8 cellular contexts compared by ENCODE assay signal in genomic region chr1:226702318-226702956, GRCh38. TPM values are rescaled to one million over a fixed set of nuclear protein-coding genes. Genes with fewer than 3 reads are reported as not detected.
DNase-seq lines count a peak whose midpoint lies in the region; ATAC-seq and TF ChIP-seq lines count a peak whose summit lies in the region.

No MANE protein-coding gene starts in this region.

- H3K4me3 Mint-ChIP-seq in stimulated activated naive CD8-positive, alpha-beta T cell treated with anti-CD3 and anti-CD28 coated beads, Interleukin-15, Interleukin-2, amounts not matched to agents 100 ng/mL and 50 ng/mL, for 24 hours: peak overlapping the region; percentile 89
- H3K4me3 Mint-ChIP-seq in activated naive CD8-positive, alpha-beta T cell treated with anti-CD3 and anti-CD28 coated beads for 36 hours: peak overlapping the region; percentile 82

- H3K9me2 ChIP-seq in hepatocyte (replicated peaks; ENCODE audit: insufficient read depth): no peaks in the 10 kb centered on the region

- H4K20me1 ChIP-seq in hepatocyte (ENCODE audit: insufficient read depth, poor library complexity, severe bottlenecking): no peaks in the 10 kb centered on the region

- H3K9me3 ChIP-seq in hepatocyte (ENCODE audit: low read depth): no peaks in the 10 kb centered on the region
- H3K9me3 ChIP-seq in stomach smooth muscle (ENCODE audit: control insufficient read depth in 2 of 2, low read length in 2 of 2): no peaks in the 10 kb centered on the region

- no peaks in the 10 kb centered on the region for H3K79me2 ChIP-seq in hepatocyte

- peak overlapping the region; percentile 97 for H2AFZ ChIP-seq in hepatocyte

- H3K27ac ChIP-seq in hepatocyte (peak overlapping the region; percentile 98), stomach smooth muscle (ENCODE audit: low read length) (peak overlapping the region; percentile 97)

- H3K36me3 ChIP-seq in hepatocyte (replicated peaks; ENCODE audit: insufficient read depth, low read depth): no peaks in the 10 kb centered on the region
- H3K36me3 ChIP-seq in stomach smooth muscle (ENCODE audit: control insufficient read depth in 2 of 2, insufficient read depth in 2 of 2, low read length in 2 of 2): peaks cover 7 to 8% of the 10 kb centered on the region in 2 donors

- H3K9me3 Mint-ChIP-seq in stimulated activated naive CD8-positive, alpha-beta T cell treated with anti-CD3 and anti-CD28 coated beads, Interleukin-15, Interleukin-2, amounts not matched to agents 100 ng/mL and 50 ng/mL, for 24 hours: no peaks in the 10 kb centered on the region
- H3K9me3 Mint-ChIP-seq in activated naive CD8-positive, alpha-beta T cell treated with anti-CD3 and anti-CD28 coated beads for 36 hours: no peaks in the 10 kb centered on the region

- WGBS in hepatocyte (ENCODE audit: low lambda C conversion rate, missing lambda C conversion rate): 85% methylated on average over 12 of the region's 12 CpGs

- TF ChIP-seq CTCF in hepatocyte (IDR thresholded peaks at IDR 0.05; ENCODE audit: poor library complexity): no peak

- H3K27me3 ChIP-seq in hepatocyte (no peaks in the 10 kb centered on the region), stomach smooth muscle (ENCODE audit: control insufficient read depth in 1 of 2, insufficient read depth in 2 of 2, low read length in 2 of 2) (no peaks in the 10 kb centered on the region)

- peak overlapping the region; percentile 91 for H3K4me2 ChIP-seq in hepatocyte

- no peak for ATAC-seq in stimulated activated naive CD8-positive, alpha-beta T cell treated with anti-CD3 and anti-CD28 coated beads, Interleukin-15, Interleukin-2, amounts not matched to agents 100 U/mL and 50 U/mL, for 24 hours

- H3K9ac ChIP-seq in stomach smooth muscle (ENCODE audit: low read length in 2 of 2): peak overlapping the region; percentile 77 to 88

- H3K36me3 Mint-ChIP-seq in stimulated activated naive CD8-positive, alpha-beta T cell treated with anti-CD3 and anti-CD28 coated beads, Interleukin-15, Interleukin-2, amounts not matched to agents 100 ng/mL and 50 ng/mL, for 24 hours (ENCODE audit: low read depth): peaks cover 27% of the 10 kb centered on the region
- peaks cover 40% of the 10 kb centered on the region for H3K36me3 Mint-ChIP-seq in activated naive CD8-positive, alpha-beta T cell treated with anti-CD3 and anti-CD28 coated beads for 36 hours

- peaks cover 18% of the 10 kb centered on the region for H3K4me1 ChIP-seq in hepatocyte (ENCODE audit: insufficient read depth)
- peaks cover 65% of the 10 kb centered on the region for H3K4me1 ChIP-seq in stomach smooth muscle (ENCODE audit: control insufficient read depth, insufficient read depth, low read length)

- H3K4me3 ChIP-seq in hepatocyte (peak overlapping the region; percentile 59), stomach smooth muscle (ENCODE audit: low read length in 2 of 2) (peak overlapping the region; percentile 58 to 79)

- peak overlapping the region; percentile 95 for H3K27ac Mint-ChIP-seq in stimulated activated naive CD8-positive, alpha-beta T cell treated with anti-CD3 and anti-CD28 coated beads, Interleukin-15, Interleukin-2, amounts not matched to agents 100 ng/mL and 50 ng/mL, for 24 hours
- H3K27ac Mint-ChIP-seq in activated naive CD8-positive, alpha-beta T cell treated with anti-CD3 and anti-CD28 coated beads for 36 hours: peak overlapping the region; percentile 92

- H3K27me3 Mint-ChIP-seq in stimulated activated naive CD8-positive, alpha-beta T cell treated with anti-CD3 and anti-CD28 coated beads, Interleukin-15, Interleukin-2, amounts not matched to agents 100 ng/mL and 50 ng/mL, for 24 hours: no peaks in the 10 kb centered on the region
- no peaks in the 10 kb centered on the region for H3K27me3 Mint-ChIP-seq in activated naive CD8-positive, alpha-beta T cell treated with anti-CD3 and anti-CD28 coated beads for 36 hours

- peaks cover 91% of the 10 kb centered on the region for H3K4me1 Mint-ChIP-seq in stimulated activated naive CD8-positive, alpha-beta T cell treated with anti-CD3 and anti-CD28 coated beads, Interleukin-15, Interleukin-2, amounts not matched to agents 100 ng/mL and 50 ng/mL, for 24 hours (ENCODE audit: low read depth)
- H3K4me1 Mint-ChIP-seq in activated naive CD8-positive, alpha-beta T cell treated with anti-CD3 and anti-CD28 coated beads for 36 hours: peaks cover 81% of the 10 kb centered on the region

- no peak for DNase-seq in stimulated activated naive CD8-positive, alpha-beta T cell treated with anti-CD3 and anti-CD28 coated beads, Interleukin-15, Interleukin-2, amounts not matched to agents 100 U/mL and 50 U/mL, for 24 hours
- DNase-seq in activated naive CD8-positive, alpha-beta T cell treated with anti-CD3 and anti-CD28 coated beads for 36 hours: no peak
- DNase-seq in hepatocyte (ENCODE audit: low spot score) (no peak), HK-2 (ENCODE audit: unreplicated experiment) (no peak), NCI-H146 (lab: John Stamatoyannopoulos, UW) (no peak)
- no peak for DNase-seq in stimulated activated naive CD4-positive, alpha-beta T cell (lab: John Stamatoyannopoulos, UW)

RNA-seq across cellular contexts. Expression of gene ITPKB, which starts 36.6 kb away (rescaled TPM):
- total RNA-seq in activated naive CD8-positive, alpha-beta T cell treated with anti-CD3 and anti-CD28 coated beads for 36 hours: 10 to 100 TPM; 30.7 to 30.8 TPM
- 9.4 and 11.0 TPM in 2 replicates for total RNA-seq in hepatocyte
- 7.4 and 13.8 TPM in 2 replicates for polyA plus RNA-seq in hepatocyte
